ENCODE assay signal across 19 cellular contexts in the genomic region with DNA sequence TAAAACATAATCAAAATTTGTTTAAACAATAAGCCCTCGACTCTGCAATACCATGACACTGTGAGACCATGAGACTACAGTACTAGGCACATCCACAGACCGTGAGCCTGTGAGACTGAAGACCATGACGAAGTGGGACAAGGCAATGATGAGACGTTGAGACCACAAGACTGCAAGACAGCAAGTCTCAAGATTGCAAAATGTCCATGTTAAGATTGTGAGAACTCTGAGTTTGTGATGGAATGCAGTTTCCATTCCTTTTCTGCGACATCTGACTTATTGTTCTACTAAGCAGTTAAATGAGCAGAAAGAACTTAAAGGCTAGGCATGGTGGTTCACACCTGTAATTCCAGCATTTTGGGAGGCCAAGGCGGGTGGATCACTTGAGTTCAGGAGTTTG.
DNase-seq lines count a peak whose midpoint lies in the region; ATAC-seq and TF ChIP-seq lines count a peak whose summit lies in the region.
"Had no signal": no experiment of that assay in that cellular context is flagged by ENCODE, and none has a peak within 500 bp of the region (broad histone marks: within the 10 kb centered on the region; RNA-seq: fewer than 3 reads in every experiment).

No MANE protein-coding gene starts in this region.

- H3K9me3 ChIP-seq in upper lobe of left lung: no peaks in the 10 kb centered on the region
- H3K9me3 ChIP-seq in hepatocyte (ENCODE audit: low read depth): no peaks in the 10 kb centered on the region
- H3K9me3 ChIP-seq: BLaER1, HAP-1, SJCRH30 had no signal

- WGBS in upper lobe of left lung, 2 donors: 80 to 87% methylated on average over 6 of the region's 6 CpGs
- 86% methylated on average over 6 of the region's 6 CpGs for WGBS in hepatocyte (ENCODE audit: low lambda C conversion rate, missing lambda C conversion rate)

- H3K4me1 ChIP-seq in upper lobe of left lung (no peaks in the 10 kb centered on the region), hepatocyte (ENCODE audit: insufficient read depth) (no peaks in the 10 kb centered on the region)
- H3K4me1 ChIP-seq: BLaER1, HAP-1, SJCRH30 had no signal

- no peak overlapping the region for H2AFZ ChIP-seq in hepatocyte

- H3K9me2 ChIP-seq in hepatocyte (replicated peaks; ENCODE audit: insufficient read depth): no peaks in the 10 kb centered on the region

- H3K4me2 ChIP-seq in hepatocyte: no peak overlapping the region
- H3K4me2 ChIP-seq: BLaER1 had no signal

- no peaks in the 10 kb centered on the region for H4K20me1 ChIP-seq in hepatocyte (ENCODE audit: insufficient read depth, poor library complexity, severe bottlenecking)
- H4K20me1 ChIP-seq: BLaER1 had no signal

- H3K27me3 ChIP-seq in upper lobe of left lung (no peaks in the 10 kb centered on the region), hepatocyte (no peaks in the 10 kb centered on the region)
- H3K27me3 ChIP-seq: BLaER1, SJCRH30 had no signal

- TF ChIP-seq CTCF in fibroblast of the aortic adventitia (IDR thresholded peaks at IDR 0.05; ENCODE audit: insufficient read depth, low read length) (no peak), upper lobe of left lung (IDR thresholded peaks at IDR 0.05) (no peak), hepatocyte (IDR thresholded peaks at IDR 0.05; ENCODE audit: poor library complexity) (no peak)

- no peak for TF ChIP-seq POLR2A in upper lobe of left lung (IDR thresholded peaks at IDR 0.05)

- H3K79me2 ChIP-seq in hepatocyte: no peaks in the 10 kb centered on the region

- H3K27ac ChIP-seq in upper lobe of left lung (no peak overlapping the region), hepatocyte (no peak overlapping the region)
- H3K27ac ChIP-seq: BLaER1, SJCRH30 had no signal

- DNase-seq in SIG-M5 treated with dmso at 0.1 percent for 504 hours (lab: John Stamatoyannopoulos, UW; ENCODE audit: unreplicated experiment) (peak; percentile 2), SIG-M5 (lab: John Stamatoyannopoulos, UW) (no peak), amniotic epithelial cell (ENCODE audit: low read depth) (peak; percentile 69), fibroblast of the aortic adventitia (ENCODE audit: low read depth) (peak; percentile 35), upper lobe of left lung (no peak), hepatocyte (ENCODE audit: low spot score) (no peak)
- no peak for DNase-seq in activated CD4-positive, alpha-beta T cell treated with anti-CD3 and anti-CD28 coated beads for 48 hours
- DNase-seq: 8988T, DND-41, GF-D8, NCI-H1436, NCI-H2029 treated with DMSO at 0.1 percent for 48 hours, NCI-H2171 treated with DMSO at 0.1 percent for 48 hours, NCI-H748 treated with DMSO at 0.1 percent for 48 hours, RPMI8226, SJCRH30 had no signal

- ATAC-seq in HG02840 (IDR thresholded peaks at IDR 0.05; ENCODE audit: low FRiP score, unreplicated experiment) (no peak), upper lobe of left lung (ENCODE audit: low FRiP score in 2 of 2) (no peak)

- H3K36me3 ChIP-seq in upper lobe of left lung (no peaks in the 10 kb centered on the region), hepatocyte (replicated peaks; ENCODE audit: insufficient read depth, low read depth) (no peaks in the 10 kb centered on the region)
- H3K36me3 ChIP-seq: BLaER1, HAP-1, SJCRH30 had no signal

- TF ChIP-seq EP300 in upper lobe of left lung (IDR thresholded peaks at IDR 0.05): no peak

- H3K4me3 ChIP-seq in fibroblast of the aortic adventitia (ENCODE audit: low read depth, low read length): no peak overlapping the region
- no peak overlapping the region for H3K4me3 ChIP-seq in upper lobe of left lung
- H3K4me3 ChIP-seq in hepatocyte: no peak overlapping the region
- H3K4me3 ChIP-seq: BLaER1, HAP-1, SJCRH30 had no signal

Comparison
In these comparisons a context has a peak if more than half of its experiments do, and no peak if none do; other contexts are left out.
1. DNase-seq: peak in SIG-M5 treated with dmso at 0.1 percent for 504 hours (single experiment), amniotic epithelial cell (single experiment) and fibroblast of the aortic adventitia (single experiment); none in SIG-M5 (single experiment), activated CD4-positive, alpha-beta T cell treated with anti-CD3 and anti-CD28 coated beads for 48 hours (single experiment), upper lobe of left lung (0 of 2) and hepatocyte (single experiment).